ENCODE assay signal across 9 cellular contexts in genomic region chr16:7703661-7704060, GRCh38.
"Had no signal": no experiment of that assay in that cellular context is flagged by ENCODE, and none has a peak within 500 bp of the region (broad histone marks: within the 10 kb centered on the region; RNA-seq: fewer than 3 reads in every experiment).

No MANE protein-coding gene starts in this region.

- H3K36me3 ChIP-seq: HAP-1 had no signal

- H3K9ac ChIP-seq: GM23248 had no signal

- H3K4me3 ChIP-seq: GM23248, HAP-1 had no signal

- ATAC-seq: HCT116, HepG2 had no signal

- H3K4me1 ChIP-seq: HAP-1 had no signal

- H3K4me3 Mint-ChIP-seq: HFFc6, IgD-negative memory B cell had no signal

- DNase-seq: GM23248, GOT3, H7, HFFc6 had no signal

- H2AFZ ChIP-seq: GM23248 had no signal

- H3K27ac Mint-ChIP-seq: HFFc6, IgD-negative memory B cell had no signal

- H3K27ac ChIP-seq: GM23248, HL-60 had no signal

- H3K4me1 Mint-ChIP-seq: IgD-negative memory B cell had no signal

- H3K9me3 ChIP-seq: HAP-1 had no signal

- H3K27me3 Mint-ChIP-seq: IgD-negative memory B cell had no signal

- H3K36me3 Mint-ChIP-seq: IgD-negative memory B cell had no signal
